ENCODE assay signal across 11 cellular contexts in genomic region chr11:61555051-61555969, GRCh38. TPM values are rescaled to one million over a fixed set of nuclear protein-coding genes. Genes with fewer than 3 reads are reported as not detected.
A peak's percentile ranks its signal among the peaks of the same experiment; 100 is the strongest.
DNase-seq lines count a peak whose midpoint lies in the region; TF ChIP-seq lines count a peak whose summit lies in the region.
"Had no signal": no experiment of that assay in that cellular context is flagged by ENCODE, and none has a peak within 500 bp of the region (broad histone marks: within the 10 kb centered on the region; RNA-seq: fewer than 3 reads in every experiment).

No MANE protein-coding gene starts in this region.

- DNase-seq in HAP-1 (ENCODE audit: low spot score in 2 of 2): peak; percentile 84 to 85
- DNase-seq in NCI-H510A (lab: John Stamatoyannopoulos, UW): peak; percentile 47
- peak; percentile 83 for DNase-seq in neuronal stem cell (ENCODE audit: low spot score)
- no peak for DNase-seq in NCI-H2196 (lab: John Stamatoyannopoulos, UW; ENCODE audit: unreplicated experiment)
- no peak for DNase-seq in CD14-positive monocyte (ENCODE audit: low spot score)
- no peak for DNase-seq in activated CD4-positive, alpha-beta T cell treated with anti-CD3 and anti-CD28 coated beads for 4 hours
- DNase-seq: effector memory CD8-positive, alpha-beta T cell; NCI-H1694 treated with DMSO at 0.1 percent for 48 hours had no signal

- H3K79me1 ChIP-seq in neuronal stem cell (ENCODE audit: low read depth, low read length): no peaks in the 10 kb centered on the region

- H3K27me3 ChIP-seq in HAP-1 (ENCODE audit: low read depth) (peaks cover 77% of the 10 kb centered on the region), endocrine pancreas (ENCODE audit: control insufficient read depth, insufficient read depth, low read length) (no peaks in the 10 kb centered on the region), neuronal stem cell (ENCODE audit: control insufficient read depth in 3 of 3, insufficient read depth in 3 of 3, low read depth in 1 of 3, low read length in 3 of 3) (peaks cover 0 to 69% (median 19%) of the 10 kb centered on the region in 3 experiments)

- H2AK5ac ChIP-seq in neuronal stem cell (ENCODE audit: low read depth, low read length): peak overlapping the region; percentile 92

- H3K18ac ChIP-seq in neuronal stem cell (ENCODE audit: low read length): peak overlapping the region; percentile 93

- in situ Hi-C loops in HAP-1 (cut with MboI; ENCODE audit: low sequenced_read_pairs): no loop called here

- peak overlapping the region in 1 of 2 donors; percentile 83 for H3K4me3 Mint-ChIP-seq in CD14-positive monocyte
- H3K4me3 Mint-ChIP-seq: effector memory CD8-positive, alpha-beta T cell; memory B cell; T-helper 1 cell treated with Interleukin-12 subunit alpha and Interleukin-12 subunit beta and Interleukin-4 antibody, amounts not matched to agents 30 μg/mL and 1 μg/mL, for 36 hours had no signal

- H2BK5ac ChIP-seq in neuronal stem cell (ENCODE audit: low read length): peak overlapping the region; percentile 72

- WGBS in neuronal stem cell (ENCODE audit: extremely low coverage in 2 of 2, insufficient read length in 2 of 2, insufficient replicate concordance in 1 of 2), 2 donors: no CpG with 5 or more reads among the region's 57 CpGs

- peaks cover 51 to 71% (median 54%) of the 10 kb centered on the region in 3 donors for H3K27me3 Mint-ChIP-seq in CD14-positive monocyte (ENCODE audit: low read depth in 3 of 3)

- H4K91ac ChIP-seq in neuronal stem cell (ENCODE audit: low read depth, low read length, poor library complexity): no peak overlapping the region

- H3K36me3 Mint-ChIP-seq in CD14-positive monocyte: no peaks in the 10 kb centered on the region
- H3K36me3 Mint-ChIP-seq: memory B cell had no signal

- no peak for TF ChIP-seq CTCF in CD14-positive monocyte (IDR thresholded peaks at IDR 0.05)

- H3K4me3 ChIP-seq in HAP-1 (no peak overlapping the region), endocrine pancreas (ENCODE audit: control insufficient read depth, insufficient read depth, low read length) (no peak overlapping the region), neuronal stem cell (ENCODE audit: low read length in 2 of 2) (peak overlapping the region in 1 of 2 donors; percentile 69)

- H2AFZ ChIP-seq in neuronal stem cell (ENCODE audit: low read length): peak overlapping the region; percentile 38

- H2BK15ac ChIP-seq in neuronal stem cell (ENCODE audit: low read length): peak overlapping the region; percentile 99

- H2BK12ac ChIP-seq in neuronal stem cell (ENCODE audit: low read length): peak overlapping the region; percentile 91

- H3K9ac ChIP-seq in endocrine pancreas (ENCODE audit: control insufficient read depth, insufficient read depth, low read length) (peak overlapping the region; percentile 6), neuronal stem cell (ENCODE audit: low read depth, low read length, poor library complexity) (peak overlapping the region; percentile 68)

- H3K4ac ChIP-seq in neuronal stem cell (ENCODE audit: low read length): no peak overlapping the region

- peak overlapping the region; percentile 75 for H3K23ac ChIP-seq in neuronal stem cell (ENCODE audit: low read depth, low read length, poor library complexity)

- H3K4me1 ChIP-seq in HAP-1 (peaks cover 5% of the 10 kb centered on the region; the same call in 1 of the 2 replicates), endocrine pancreas (ENCODE audit: control insufficient read depth, insufficient read depth, low read length) (no peaks in the 10 kb centered on the region), neuronal stem cell (ENCODE audit: control insufficient read depth in 2 of 2, insufficient read depth in 1 of 2, low read depth in 1 of 2, low read length in 2 of 2) (peaks cover 6 to 18% of the 10 kb centered on the region in 2 donors)

- H3K14ac ChIP-seq in neuronal stem cell (ENCODE audit: low read length): peak overlapping the region; percentile 61

- H2BK120ac ChIP-seq in neuronal stem cell (ENCODE audit: low read depth, low read length): no peak overlapping the region

- H3K9me3 Mint-ChIP-seq in CD14-positive monocyte: peaks cover 0 to 2% (median 0%) of the 10 kb centered on the region in 7 donors
- H3K9me3 Mint-ChIP-seq: effector memory CD8-positive, alpha-beta T cell; memory B cell; T-helper 1 cell treated with Interleukin-12 subunit alpha and Interleukin-12 subunit beta and Interleukin-4 antibody, amounts not matched to agents 30 μg/mL and 1 μg/mL, for 36 hours had no signal

- H3K27ac Mint-ChIP-seq in CD14-positive monocyte: no peak overlapping the region
- H3K27ac Mint-ChIP-seq: effector memory CD8-positive, alpha-beta T cell; memory B cell; T-helper 1 cell treated with Interleukin-12 subunit alpha and Interleukin-12 subunit beta and Interleukin-4 antibody, amounts not matched to agents 30 μg/mL and 1 μg/mL, for 36 hours had no signal

- no peak overlapping the region for H4K8ac ChIP-seq in neuronal stem cell (ENCODE audit: low read depth, low read length)

- H3K4me2 ChIP-seq in neuronal stem cell (ENCODE audit: insufficient read depth, low read length, poor library complexity, severe bottlenecking): peak overlapping the region; percentile 75

- H3K4me1 Mint-ChIP-seq in CD14-positive monocyte: no peaks in the 10 kb centered on the region

- no peaks in the 10 kb centered on the region for H3K36me3 ChIP-seq in HAP-1 (replicated peaks)
- H3K36me3 ChIP-seq in endocrine pancreas (ENCODE audit: control insufficient read depth, insufficient read depth, low read length): peaks cover 3% of the 10 kb centered on the region
- H3K36me3 ChIP-seq in neuronal stem cell (replicated peaks in 1 of 2; ENCODE audit: control insufficient read depth in 2 of 2, insufficient read depth in 2 of 2, low read length in 2 of 2): no peaks in the 10 kb centered on the region

- H3K27ac ChIP-seq in neuronal stem cell (replicated peaks; ENCODE audit: low read length): no peak overlapping the region

- intact Hi-C loops in CD14-positive monocyte (cut with micrococcal nuclease): no loop called here

- H3K9me3 ChIP-seq in HAP-1 (no peaks in the 10 kb centered on the region), endocrine pancreas (ENCODE audit: control insufficient read depth, low read length) (no peaks in the 10 kb centered on the region), neuronal stem cell (replicated peaks in 1 of 2; ENCODE audit: control insufficient read depth in 2 of 2, insufficient read depth in 1 of 2, low read depth in 1 of 2, low read length in 2 of 2) (no peaks in the 10 kb centered on the region)

RNA-seq across cellular contexts. Expression of gene SYT7, which starts 25.6 kb away (rescaled TPM):
- 2.5 TPM for polyA plus RNA-seq in neuronal stem cell (2013, experiment 1 of 2)
- 2.3 TPM for polyA plus RNA-seq in neuronal stem cell (2013, experiment 2 of 2)
- polyA plus RNA-seq in CD14-positive monocyte: not detected

RNA-seq across cellular contexts. Expression of gene LRRC10B, which starts 46.8 kb away (rescaled TPM):
- 1.5 TPM for polyA plus RNA-seq in neuronal stem cell (2013, experiment 1 of 2)
- polyA plus RNA-seq in neuronal stem cell (2013, experiment 2 of 2): 1.4 TPM
- polyA plus RNA-seq in CD14-positive monocyte: not detected

Comparison
In these comparisons a context has a peak if more than half of its experiments do, and no peak if none do; other contexts are left out.
1. DNase-seq: peak in HAP-1 (2 of 2), NCI-H510A (single experiment) and neuronal stem cell (single experiment); none in NCI-H2196 (single experiment), CD14-positive monocyte (single experiment) and activated CD4-positive, alpha-beta T cell treated with anti-CD3 and anti-CD28 coated beads for 4 hours (0 of 2).